Comparison of ENCODE assay signal across 1 cellular context in the genomic region with DNA sequence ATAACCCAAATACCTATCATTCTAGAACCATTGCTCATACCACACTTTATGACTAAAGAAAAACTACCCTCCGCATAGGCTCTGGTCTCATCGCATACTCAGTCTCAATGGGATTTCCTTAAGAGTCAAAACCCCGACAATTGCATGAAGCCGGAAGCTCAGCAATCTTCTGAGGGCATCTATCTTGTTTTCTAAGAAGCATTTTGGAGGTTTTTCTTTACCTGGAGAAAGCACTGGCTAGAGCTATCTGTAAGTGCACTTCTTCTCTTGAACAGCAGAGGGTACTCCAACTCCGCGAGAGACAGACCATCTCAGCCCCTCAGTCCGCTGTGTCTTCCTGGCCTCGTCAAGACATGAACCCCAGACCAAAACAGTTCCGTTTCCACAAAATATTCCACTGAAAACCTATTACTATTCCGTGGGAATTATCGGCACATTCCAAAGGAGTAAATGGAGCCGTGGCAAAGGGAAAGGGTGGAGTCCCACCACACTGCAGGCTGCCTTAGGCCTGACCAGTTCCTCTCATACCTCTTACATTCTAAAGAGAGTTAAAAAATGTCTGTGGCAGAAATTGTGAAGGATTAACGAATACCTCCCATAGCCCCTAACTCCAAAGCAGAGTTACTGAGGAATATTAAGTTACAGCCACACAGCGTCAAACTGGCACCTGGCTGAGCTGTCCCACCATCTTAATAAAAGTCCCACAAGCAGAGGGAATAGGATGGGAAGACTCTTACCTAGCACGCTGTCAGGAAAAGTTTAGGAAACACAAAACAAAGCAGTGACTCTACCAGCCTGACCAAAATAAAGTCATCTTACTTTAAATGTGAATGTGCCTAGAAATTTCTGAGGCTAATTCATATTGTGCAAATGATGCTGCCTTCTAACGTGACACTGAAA.
TF ChIP-seq lines count a peak whose summit lies in the region.

No MANE protein-coding gene starts in this region.

TF ChIP-seq in K562, 482 proteins besides CTCF, POLR2A, EP300 and RAD21 (continued from another document):
- TF ChIP-seq, protein P1, sequence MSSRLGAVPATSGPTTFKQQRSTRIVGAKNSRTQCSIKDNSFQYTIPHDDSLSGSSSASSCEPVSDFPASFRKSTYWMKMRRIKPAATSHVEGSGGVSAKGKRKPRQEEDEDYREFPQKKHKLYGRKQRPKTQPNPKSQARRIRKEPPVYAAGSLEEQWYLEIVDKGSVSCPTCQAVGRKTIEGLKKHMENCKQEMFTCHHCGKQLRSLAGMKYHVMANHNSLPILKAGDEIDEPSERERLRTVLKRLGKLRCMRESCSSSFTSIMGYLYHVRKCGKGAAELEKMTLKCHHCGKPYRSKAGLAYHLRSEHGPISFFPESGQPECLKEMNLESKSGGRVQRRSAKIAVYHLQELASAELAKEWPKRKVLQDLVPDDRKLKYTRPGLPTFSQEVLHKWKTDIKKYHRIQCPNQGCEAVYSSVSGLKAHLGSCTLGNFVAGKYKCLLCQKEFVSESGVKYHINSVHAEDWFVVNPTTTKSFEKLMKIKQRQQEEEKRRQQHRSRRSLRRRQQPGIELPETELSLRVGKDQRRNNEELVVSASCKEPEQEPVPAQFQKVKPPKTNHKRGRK (tag; IDR thresholded peaks at IDR 0.05), result no peak
- no peak for TF ChIP-seq KHSRP (IDR thresholded peaks at IDR 0.05)
- TF ChIP-seq ZNF239 (CRISPR knock-in tag; IDR thresholded peaks at IDR 0.05), result no peak
- TF ChIP-seq, protein P2, sequence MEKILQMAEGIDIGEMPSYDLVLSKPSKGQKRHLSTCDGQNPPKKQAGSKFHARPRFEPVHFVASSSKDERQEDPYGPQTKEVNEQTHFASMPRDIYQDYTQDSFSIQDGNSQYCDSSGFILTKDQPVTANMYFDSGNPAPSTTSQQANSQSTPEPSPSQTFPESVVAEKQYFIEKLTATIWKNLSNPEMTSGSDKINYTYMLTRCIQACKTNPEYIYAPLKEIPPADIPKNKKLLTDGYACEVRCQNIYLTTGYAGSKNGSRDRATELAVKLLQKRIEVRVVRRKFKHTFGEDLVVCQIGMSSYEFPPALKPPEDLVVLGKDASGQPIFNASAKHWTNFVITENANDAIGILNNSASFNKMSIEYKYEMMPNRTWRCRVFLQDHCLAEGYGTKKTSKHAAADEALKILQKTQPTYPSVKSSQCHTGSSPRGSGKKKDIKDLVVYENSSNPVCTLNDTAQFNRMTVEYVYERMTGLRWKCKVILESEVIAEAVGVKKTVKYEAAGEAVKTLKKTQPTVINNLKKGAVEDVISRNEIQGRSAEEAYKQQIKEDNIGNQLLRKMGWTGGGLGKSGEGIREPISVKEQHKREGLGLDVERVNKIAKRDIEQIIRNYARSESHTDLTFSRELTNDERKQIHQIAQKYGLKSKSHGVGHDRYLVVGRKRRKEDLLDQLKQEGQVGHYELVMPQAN (IDR thresholded peaks at IDR 0.05; ENCODE audit: borderline replicate concordance), result no peak
- TF ChIP-seq, protein P3, sequence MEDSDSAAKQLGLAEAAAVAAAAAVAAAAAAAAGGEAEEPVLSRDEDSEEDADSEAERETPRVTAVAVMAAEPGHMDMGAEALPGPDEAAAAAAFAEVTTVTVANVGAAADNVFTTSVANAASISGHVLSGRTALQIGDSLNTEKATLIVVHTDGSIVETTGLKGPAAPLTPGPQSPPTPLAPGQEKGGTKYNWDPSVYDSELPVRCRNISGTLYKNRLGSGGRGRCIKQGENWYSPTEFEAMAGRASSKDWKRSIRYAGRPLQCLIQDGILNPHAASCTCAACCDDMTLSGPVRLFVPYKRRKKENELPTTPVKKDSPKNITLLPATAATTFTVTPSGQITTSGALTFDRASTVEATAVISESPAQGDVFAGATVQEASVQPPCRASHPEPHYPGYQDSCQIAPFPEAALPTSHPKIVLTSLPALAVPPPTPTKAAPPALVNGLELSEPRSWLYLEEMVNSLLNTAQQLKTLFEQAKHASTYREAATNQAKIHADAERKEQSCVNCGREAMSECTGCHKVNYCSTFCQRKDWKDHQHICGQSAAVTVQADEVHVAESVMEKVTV (CRISPR knock-in tag; IDR thresholded peaks at IDR 0.05), result peak; percentile 14; the same call in 1 of the 2 replicates
- TF ChIP-seq EWSR1 (IDR thresholded peaks at IDR 0.05; ENCODE audit: borderline replicate concordance, low read depth, partially characterized antibody), result no peak
- peak; percentile 84; the same call in 1 of the 2 replicates for TF ChIP-seq STAG1 (CRISPR knock-in tag; IDR thresholded peaks at IDR 0.05; ENCODE audit: borderline replicate concordance)
- TF ChIP-seq ZNF586 (CRISPR knock-in tag; conservative IDR thresholded peaks at IDR 0.05), result no peak
- TF ChIP-seq TCF7L2 (IDR thresholded peaks at IDR 0.05; ENCODE audit: low read depth, low read length), result no peak
